8 cellular contexts compared by ENCODE assay signal in the genomic region with DNA sequence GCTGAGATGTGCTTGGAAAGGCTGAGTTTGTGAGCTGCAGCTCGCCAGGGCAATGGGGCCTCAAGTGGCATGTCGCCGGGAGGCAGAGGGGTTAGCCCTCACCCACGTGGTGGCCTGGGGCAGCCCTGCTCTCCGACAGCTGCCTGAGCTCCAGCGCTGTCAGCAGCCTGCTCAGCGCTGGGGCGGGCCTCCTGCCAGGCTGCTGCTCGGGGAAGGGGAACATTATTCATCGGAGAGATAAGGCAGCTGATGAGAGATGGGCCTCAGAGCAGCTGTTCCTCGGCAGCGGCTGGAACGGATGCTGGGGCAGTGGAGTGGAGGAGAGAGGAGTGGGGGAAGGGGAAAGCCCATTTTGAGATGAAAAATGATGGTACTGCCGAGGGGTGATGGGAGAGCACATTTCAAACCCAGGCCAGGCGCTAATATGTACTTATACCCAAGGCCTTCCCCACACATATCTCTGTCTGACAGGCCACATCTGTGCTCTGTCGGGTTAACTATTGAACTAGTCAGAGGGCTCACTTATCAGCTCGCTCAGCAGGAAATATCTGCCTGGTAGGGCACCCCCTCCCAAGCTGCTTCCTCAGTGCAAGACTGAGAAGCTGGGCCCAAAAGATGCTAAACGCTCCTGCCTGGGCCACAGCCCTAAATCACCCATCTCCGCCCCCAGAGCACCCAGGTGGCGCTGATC.
A peak's percentile ranks its signal among the peaks of the same experiment; 100 is the strongest.
DNase-seq lines count a peak whose midpoint lies in the region; ATAC-seq and TF ChIP-seq lines count a peak whose summit lies in the region.

No MANE protein-coding gene starts in this region.

- TF ChIP-seq CTCF in astrocyte of the spinal cord (IDR thresholded peaks at IDR 0.05; ENCODE audit: low read depth, low read length), result no peak
- TF ChIP-seq CTCF in PC-9 (conservative IDR thresholded peaks at IDR 0.05), result no peak

- no peak for ATAC-seq in GM18498 (IDR thresholded peaks at IDR 0.05; ENCODE audit: unreplicated experiment)
- ATAC-seq in HG02870 (IDR thresholded peaks at IDR 0.05; ENCODE audit: unreplicated experiment), result no peak

- no peaks in the 10 kb centered on the region for H4K20me1 ChIP-seq in PC-9 (ENCODE audit: insufficient read depth)

- H3K4me1 ChIP-seq in PC-9 (replicated peaks; ENCODE audit: insufficient read depth), result no peaks in the 10 kb centered on the region

- H3K79me2 ChIP-seq in PC-9 (ENCODE audit: low read depth), result no peaks in the 10 kb centered on the region

- H3K27me3 ChIP-seq in PC-9 (ENCODE audit: insufficient read depth, low read depth), result peaks cover 5% of the 10 kb centered on the region; the same call in 1 of the 2 replicates

- H3K27ac ChIP-seq in PC-9, result no peak overlapping the region

- no peaks in the 10 kb centered on the region for H3K36me3 ChIP-seq in PC-9 (ENCODE audit: low read depth)

- H3K9me2 ChIP-seq in PC-9 (ENCODE audit: insufficient read depth), result no peaks in the 10 kb centered on the region

- H3K4me3 ChIP-seq in astrocyte of the spinal cord (ENCODE audit: low read depth, low read length) (no peak overlapping the region), PC-9 (no peak overlapping the region)

- H3K4me2 ChIP-seq in PC-9, result no peak overlapping the region

- POLR2A ChIA-PET in PC-9 (lab: Charles Lee; ENCODE audit: unreplicated experiment), result no interaction called here

- BruUV-seq in PC-9 (replicated peaks; lab: Mats Ljungman, UMichigan), result no TSS peak

- CTCF ChIA-PET in PC-9 (lab: Charles Lee), result no interaction called here

- intact Hi-C loops in PC-9 (cut with micrococcal nuclease; ENCODE audit: unreplicated experiment), result no loop called here

- in situ Hi-C loops in astrocyte of the spinal cord (cut with HindIII; ENCODE audit: low sequenced_read_pairs), result no loop called here

- no peaks in the 10 kb centered on the region for H3F3A ChIP-seq in PC-9 (ENCODE audit: insufficient read depth, low read depth)

- peak; percentile 24 for DNase-seq in stimulated activated CD4-positive, alpha-beta T cell treated with anti-CD3 and anti-CD28 coated beads, Interleukin-12 subunit alpha, Interleukin-12 subunit beta, amount 100 ng/mL, for 4 hours
- DNase-seq in stimulated activated CD4-positive, alpha-beta T cell treated with anti-CD3 and anti-CD28 coated beads, Interleukin-2, amount 100 ng/mL, for 48 hours, result no peak
- DNase-seq in astrocyte of the spinal cord (ENCODE audit: low read depth, low spot score) (peak; percentile 31), lung microvascular endothelial cell (ENCODE audit: low read depth in 2 of 2) (peak; percentile 7 to 94), PC-9 (no peak), cerebellar cortex (ENCODE audit: low spot score) (no peak)

- no peaks in the 10 kb centered on the region for H3K9me3 ChIP-seq in PC-9 (ENCODE audit: insufficient read depth, low read depth)

- no peak overlapping the region for H2AFZ ChIP-seq in PC-9

Comparison
In these comparisons a context has a peak if more than half of its experiments do, and no peak if none do; other contexts are left out.
1. DNase-seq: peak in stimulated activated CD4-positive, alpha-beta T cell treated with anti-CD3 and anti-CD28 coated beads, Interleukin-12 subunit alpha, Interleukin-12 subunit beta, amount 100 ng/mL, for 4 hours (single experiment), astrocyte of the spinal cord (single experiment) and lung microvascular endothelial cell (2 of 2); none in stimulated activated CD4-positive, alpha-beta T cell treated with anti-CD3 and anti-CD28 coated beads, Interleukin-2, amount 100 ng/mL, for 48 hours (0 of 2), PC-9 (0 of 2) and cerebellar cortex (single experiment).